22 cellular contexts compared by ENCODE assay signal in the genomic region with DNA sequence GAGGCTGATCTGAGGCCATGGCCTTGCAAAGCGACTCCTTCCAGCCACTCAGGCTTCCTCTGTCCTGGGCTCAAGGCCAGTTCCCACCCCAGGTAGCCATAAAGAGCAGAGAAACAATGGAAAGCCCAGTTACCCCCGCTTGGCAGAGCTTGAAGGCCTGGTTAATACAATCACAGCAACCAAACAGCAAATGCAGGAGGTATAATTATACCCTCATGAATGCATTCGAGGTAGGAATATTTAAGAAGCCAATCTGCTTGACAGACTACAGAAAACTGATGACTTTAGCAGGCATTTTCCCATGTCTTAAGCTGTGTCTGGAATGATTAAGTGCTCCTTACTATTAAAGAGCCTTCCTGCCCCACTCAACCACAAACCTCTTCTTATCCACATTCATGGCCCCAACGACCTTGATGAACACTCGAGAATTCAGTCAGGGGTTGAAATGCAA.
"Had no signal": no experiment of that assay in that cellular context is flagged by ENCODE, and none has a peak within 500 bp of the region (broad histone marks: within the 10 kb centered on the region; RNA-seq: fewer than 3 reads in every experiment).

No MANE protein-coding gene starts in this region.

- H3K4me3 ChIP-seq: ascending aorta, hepatocyte, lower lobe of right lung, ovary, right lobe of liver, transverse colon, uterus had no signal

- H3K27ac ChIP-seq: ascending aorta, hepatocyte, lower lobe of right lung, ovary, right lobe of liver, transverse colon, uterus had no signal

- H3K9me3 ChIP-seq: ascending aorta, lower lobe of right lung, ovary, right lobe of liver, transverse colon, uterus had no signal

- ATAC-seq: effector memory CD8-positive, alpha-beta T cell; left colon; lower lobe of right lung; naive thymus-derived CD8-positive, alpha-beta T cell; right lobe of liver had no signal

- H3K27me3 ChIP-seq: ascending aorta, ovary, right lobe of liver, transverse colon, uterus had no signal

- DNase-seq: activated B cell treated with CpG ODN at 0.5 μM for 24 hours; activated CD4-positive, alpha-beta T cell treated with anti-CD3 and anti-CD28 coated beads, Interleukin-2, amount 10 ng/mL, durations not matched to agents 24 days and 14 days; activated CD8-positive, alpha-beta memory T cell treated with anti-CD3 and anti-CD28 coated beads for 24 hours; activated CD8-positive, alpha-beta memory T cell treated with anti-CD3 and anti-CD28 coated beads, Interleukin-2, amount 50 U/mL, for 48 hours; activated effector memory CD4-positive, alpha-beta T cell treated with Interleukin-2 at 50 U/mL for 16 hours; activated naive CD4-positive, alpha-beta T cell treated with anti-CD3 and anti-CD28 coated beads, Interleukin-2, amount 50 U/mL, for 16 hours; activated T-cell treated with anti-CD3 and anti-CD28 coated beads, Interleukin-2, amount 50 U/mL, for 48 hours; effector memory CD8-positive, alpha-beta T cell; foreskin fibroblast; left colon; lower lobe of right lung; naive thymus-derived CD8-positive, alpha-beta T cell; ovary; right lobe of liver; small intestine; stimulated activated CD4-positive, alpha-beta T cell treated with anti-CD3 and anti-CD28 coated beads, Interleukin-15, amount 100 ng/mL, for 24 hours; stimulated activated CD4-positive, alpha-beta T cell treated with anti-CD3 and anti-CD28 coated beads, Interleukin-2, amount 100 ng/mL, for 48 hours; T-helper 9 cell; transverse colon; uterus had no signal

- H3K36me3 ChIP-seq: ascending aorta, lower lobe of right lung, ovary, right lobe of liver, transverse colon, uterus had no signal

- H3K4me1 ChIP-seq: lower lobe of right lung, right lobe of liver, transverse colon, uterus had no signal
